23 cellular contexts compared by ENCODE assay signal in the genomic region with DNA sequence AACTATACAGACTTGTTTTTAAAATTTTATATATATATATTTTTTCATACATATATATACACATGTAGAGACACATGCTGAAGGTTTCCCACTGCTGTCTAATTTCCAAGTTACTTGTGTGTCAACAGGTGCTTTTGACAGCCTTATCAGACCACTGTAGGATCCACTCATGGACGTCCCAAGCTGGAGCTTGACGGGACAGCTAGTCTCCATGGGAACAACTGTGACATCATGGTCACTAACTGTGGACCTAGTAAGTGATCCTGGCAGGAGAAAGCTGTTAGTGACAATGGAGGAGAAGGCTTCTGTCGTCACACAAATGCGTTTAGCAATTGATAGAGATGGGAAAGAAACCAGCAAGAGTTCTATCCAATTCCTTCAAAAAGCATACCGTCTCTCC.
"Had no signal": no experiment of that assay in that cellular context is flagged by ENCODE, and none has a peak within 500 bp of the region (broad histone marks: within the 10 kb centered on the region; RNA-seq: fewer than 3 reads in every experiment).

No MANE protein-coding gene starts in this region.

- H3K36me3 Mint-ChIP-seq: activated CD8-positive, alpha-beta memory T cell treated with anti-CD3 and anti-CD28 coated beads, Interleukin-2, amount 10 ng/mL, durations not matched to agents 7 days and 5 days; activated naive CD4-positive, alpha-beta T cell treated with anti-CD3 and anti-CD28 coated beads, Interleukin-2, amount 50 U/mL, for 72 hours had no signal

- H3K4me3 Mint-ChIP-seq: activated CD4-positive, alpha-beta T cell treated with anti-CD3 and anti-CD28 coated beads for 36 hours; activated CD8-positive, alpha-beta memory T cell treated with anti-CD3 and anti-CD28 coated beads, Interleukin-2, amount 10 ng/mL, durations not matched to agents 7 days and 5 days; activated naive CD8-positive, alpha-beta T cell treated with anti-CD3 and anti-CD28 coated beads, Interleukin-2, amount 50 U/mL, for 24 hours; activated T-cell treated with anti-CD3 and anti-CD28 coated beads, Interleukin-2, amount 50 U/mL, for 24 hours; activated T-helper 1 cell treated with anti-CD3 and anti-CD28 coated beads, Interleukin-12 subunit alpha, Interleukin-12 subunit beta, Interleukin-2, Interleukin-4 antibody, amounts not matched to agents 30 ng/mL and 10 ng/mL and 1 ng/mL, durations not matched to agents 14 hours and 24 hours and 36 hours; brain; T-helper 17 cell had no signal

- H3K9me3 ChIP-seq: ascending aorta had no signal

- H3K27me3 Mint-ChIP-seq: activated T-cell treated with anti-CD3 and anti-CD28 coated beads, Interleukin-2, amount 50 U/mL, for 24 hours; brain had no signal

- DNase-seq: activated CD4-positive, alpha-beta T cell treated with anti-CD3 and anti-CD28 coated beads for 36 hours; activated CD8-positive, alpha-beta memory T cell treated with anti-CD3 and anti-CD28 coated beads, Interleukin-2, amount 10 ng/mL, durations not matched to agents 7 days and 5 days; activated effector memory CD4-positive, alpha-beta T cell treated with anti-CD3 and anti-CD28 coated beads, Interleukin-2, amount 50 U/mL, for 16 hours; activated naive CD4-positive, alpha-beta T cell treated with Interleukin-2 at 50 U/mL for 16 hours; activated naive CD8-positive, alpha-beta T cell treated with anti-CD3 and anti-CD28 coated beads, Interleukin-2, amount 50 U/mL, for 24 hours; activated T-cell treated with anti-CD3 and anti-CD28 coated beads, Interleukin-2, amount 50 U/mL, for 24 hours; amniotic stem cell; caudate nucleus; MM.1S; NCI-H1105 treated with DMSO at 0.1 percent for 48 hours; NCI-H146; NCI-H187 treated with DMSO at 0.1 percent for 48 hours; NCI-H2081 treated with DMSO at 0.1 percent for 48 hours; NCI-H446; NCI-H524; SIG-M5; T-helper 17 cell; WERI-Rb-1 had no signal

- H3K4me1 Mint-ChIP-seq: activated CD4-positive, alpha-beta T cell treated with anti-CD3 and anti-CD28 coated beads for 36 hours; activated CD8-positive, alpha-beta memory T cell treated with anti-CD3 and anti-CD28 coated beads, Interleukin-2, amount 10 ng/mL, durations not matched to agents 7 days and 5 days; activated naive CD8-positive, alpha-beta T cell treated with anti-CD3 and anti-CD28 coated beads, Interleukin-2, amount 50 U/mL, for 24 hours; T-helper 17 cell had no signal

- H3K27ac ChIP-seq: ascending aorta, WERI-Rb-1 had no signal

- H3K27ac Mint-ChIP-seq: activated CD4-positive, alpha-beta T cell treated with anti-CD3 and anti-CD28 coated beads for 36 hours; activated CD8-positive, alpha-beta memory T cell treated with anti-CD3 and anti-CD28 coated beads, Interleukin-2, amount 10 ng/mL, durations not matched to agents 7 days and 5 days; activated naive CD4-positive, alpha-beta T cell treated with anti-CD3 and anti-CD28 coated beads, Interleukin-2, amount 50 U/mL, for 72 hours; activated naive CD8-positive, alpha-beta T cell treated with anti-CD3 and anti-CD28 coated beads, Interleukin-2, amount 50 U/mL, for 24 hours; activated T-cell treated with anti-CD3 and anti-CD28 coated beads, Interleukin-2, amount 50 U/mL, for 24 hours; activated T-helper 1 cell treated with anti-CD3 and anti-CD28 coated beads, Interleukin-12 subunit alpha, Interleukin-12 subunit beta, Interleukin-2, Interleukin-4 antibody, amounts not matched to agents 30 ng/mL and 10 ng/mL and 1 ng/mL, durations not matched to agents 14 hours and 24 hours and 36 hours; brain; T-helper 17 cell had no signal

- H3K27me3 ChIP-seq: ascending aorta had no signal

- H3K9me3 Mint-ChIP-seq: activated naive CD4-positive, alpha-beta T cell treated with anti-CD3 and anti-CD28 coated beads, Interleukin-2, amount 50 U/mL, for 72 hours; activated naive CD8-positive, alpha-beta T cell treated with anti-CD3 and anti-CD28 coated beads, Interleukin-2, amount 50 U/mL, for 24 hours; activated T-cell treated with anti-CD3 and anti-CD28 coated beads, Interleukin-2, amount 50 U/mL, for 24 hours; activated T-helper 1 cell treated with anti-CD3 and anti-CD28 coated beads, Interleukin-12 subunit alpha, Interleukin-12 subunit beta, Interleukin-2, Interleukin-4 antibody, amounts not matched to agents 30 ng/mL and 10 ng/mL and 1 ng/mL, durations not matched to agents 14 hours and 24 hours and 36 hours; brain had no signal

- H3K36me3 ChIP-seq: WERI-Rb-1 had no signal

- H3K4me3 ChIP-seq: ascending aorta had no signal

- ATAC-seq: activated CD4-positive, alpha-beta T cell treated with anti-CD3 and anti-CD28 coated beads for 36 hours; activated CD8-positive, alpha-beta memory T cell treated with anti-CD3 and anti-CD28 coated beads, Interleukin-2, amount 10 ng/mL, durations not matched to agents 7 days and 5 days; activated naive CD4-positive, alpha-beta T cell treated with anti-CD3 and anti-CD28 coated beads, Interleukin-2, amount 50 U/mL, for 72 hours; activated naive CD8-positive, alpha-beta T cell treated with anti-CD3 and anti-CD28 coated beads, Interleukin-2, amount 50 U/mL, for 24 hours; HepG2; T-helper 17 cell had no signal
